10 cellular contexts compared by ENCODE assay signal in genomic region chr4:121477079-121477478, GRCh38.
"Had no signal": no experiment of that assay in that cellular context is flagged by ENCODE, and none has a peak within 500 bp of the region (broad histone marks: within the 10 kb centered on the region; RNA-seq: fewer than 3 reads in every experiment).

No MANE protein-coding gene starts in this region.

- H2AFZ ChIP-seq: GM23338 had no signal

- H3K4me3 ChIP-seq: GM23338, HAP-1 had no signal

- H3K4me1 Mint-ChIP-seq: GM23338 had no signal

- DNase-seq: GOT3, H7, H9, HCEC 1CT, HFFc6 had no signal

- H3K9me3 ChIP-seq: HAP-1 had no signal

- FAIRE-seq: H1, H54 had no signal

- H3K36me3 ChIP-seq: HAP-1 had no signal

- H3K4me3 Mint-ChIP-seq: GM23338, H9, HFFc6 had no signal

- H3K9me3 Mint-ChIP-seq: H9, HFFc6 had no signal

- ATAC-seq: GM23338, HCT116 had no signal

- H3K4me1 ChIP-seq: HAP-1 had no signal

- H3K4me2 ChIP-seq: GM23338 had no signal

- H3K27ac Mint-ChIP-seq: GM23338, H9, HFFc6 had no signal
